ENCODE assay signal across 8 cellular contexts in genomic region chr15:39782441-39783138, GRCh38. TPM values are rescaled to one million over a fixed set of nuclear protein-coding genes. Genes with fewer than 3 reads are reported as not detected.
DNase-seq lines count a peak whose midpoint lies in the region; TF ChIP-seq lines count a peak whose summit lies in the region.

TSS of gene FSIP1 (minus strand) at chr15:39782841. CDS start at chr15:39776524, 6,317 bp downstream.

- H3K9me3 Mint-ChIP-seq in HFFc6, result peaks cover 11% of the 10 kb centered on the region

- H3K27ac Mint-ChIP-seq in HFFc6, result peak within 1 kb of the TSS; percentile 76

- peaks cover 14% of the 10 kb centered on the region for H3K36me3 Mint-ChIP-seq in HFFc6 (ENCODE audit: low read depth)

- H3K27ac ChIP-seq in temporal lobe (ENCODE audit: low read depth, low read length), result peak within 1 kb of the TSS; percentile 58

- H3K4me3 Mint-ChIP-seq in HFFc6, result peak within 1 kb of the TSS; percentile 89

- peaks cover 47% of the 10 kb centered on the region for H3K4me1 Mint-ChIP-seq in HFFc6 (ENCODE audit: low read depth)

- peak; percentile 94 for DNase-seq in GM04504 (ENCODE audit: low read depth)
- DNase-seq in HFFc6, result peak; percentile 97
- peak; percentile 98 for DNase-seq in NAMALWA (ENCODE audit: low spot score)
- peak; percentile 97 for DNase-seq in SK-MEL-5 (ENCODE audit: low read depth, low spot score)
- DNase-seq in activated naive CD4-positive, alpha-beta T cell treated with anti-CD3 and anti-CD28 coated beads, Interleukin-2, amount 50 U/mL, for 16 hours, result peak; percentile 94
- peak; percentile 92 for DNase-seq in globus pallidus (ENCODE audit: low spot score)
- peak; percentile 96 for DNase-seq in occipital lobe (lab: John Stamatoyannopoulos, UW)

- TF ChIP-seq CTCF in HFFc6 (IDR thresholded peaks at IDR 0.05), result no peak

- H3K27me3 Mint-ChIP-seq in HFFc6 (ENCODE audit: insufficient read depth), result peaks cover 6% of the 10 kb centered on the region

- in situ Hi-C loops in SK-MEL-5 (cut with HindIII; ENCODE audit: low pct_unique_long_range_greater_than_20kb, low sequenced_read_pairs), result no loop called here

RNA-seq across cellular contexts. Expression of gene FSIP1, which starts in this region (rescaled TPM):
- total RNA-seq in HFFc6 (2021; fragmentation: NEBNext Ultra II Directional; extraction: Animal tissue kit (Norgen Biotek cat#: 25700)), result 1 to 10 TPM; 1.2 to 2.0 (median 1.3) TPM
- total RNA-seq in SK-MEL-5 (2014; rRNA removed; shearing (Covaris generic)), result 0.27 and 0.42 TPM in 2 replicates
- 0.04 and 0.06 TPM in 2 replicates for polyA plus RNA-seq in SK-MEL-5 (2015; cell fraction: cytosol; rRNA removed)
- 0.20 TPM in 1 of 2 replicates, not detected in the other for polyA plus RNA-seq in SK-MEL-5 (2015; cell fraction: nucleus; rRNA removed)
- total RNA-seq in occipital lobe, result 14.7 TPM
- 7.4 TPM for total RNA-seq in temporal lobe

Comparison
In these comparisons a context has a peak if more than half of its experiments do, and no peak if none do; other contexts are left out.
1. Peak in every context shown above with its lines: DNase-seq and H3K27ac ChIP-seq.
2. Peak in DNase-seq in SK-MEL-5; RNA of the gene not detected or under 1 TPM.